In the genomic region with DNA sequence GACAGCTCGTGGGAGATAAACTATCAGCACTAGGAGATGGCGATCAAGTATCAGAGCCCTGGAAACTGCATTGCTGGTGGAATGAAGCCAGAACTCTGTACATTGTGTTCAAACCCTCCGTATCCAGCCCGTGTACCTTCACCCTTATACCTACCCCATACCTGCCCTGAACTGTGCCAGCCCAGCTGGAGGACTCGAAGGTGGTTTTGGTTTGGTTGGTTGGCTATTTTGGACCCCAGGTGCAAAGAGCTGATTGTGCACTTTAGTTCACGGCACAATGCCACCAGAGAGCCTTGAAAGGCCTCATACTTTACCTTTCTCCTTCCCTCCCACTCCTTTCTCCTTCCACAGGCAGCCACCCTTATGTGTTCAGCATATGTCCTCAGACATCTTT, we compare ENCODE assay signal across 1 cellular context.
A peak's percentile ranks its signal among the peaks of the same experiment; 100 is the strongest.
TF ChIP-seq lines count a peak whose summit lies in the region.

No MANE protein-coding gene starts in this region.

TF ChIP-seq in IMR-90, 13 proteins besides CTCF, POLR2A, EP300 and RAD21:
- peak; percentile 32; the same call in 1 of the 2 replicates for TF ChIP-seq MAFK (IDR thresholded peaks at IDR 0.05; ENCODE audit: low read depth, low read length)
- TF ChIP-seq SMC3 (IDR thresholded peaks at IDR 0.05; ENCODE audit: low read depth, low read length), result no peak
